ENCODE assay signal across 18 cellular contexts in the genomic region with DNA sequence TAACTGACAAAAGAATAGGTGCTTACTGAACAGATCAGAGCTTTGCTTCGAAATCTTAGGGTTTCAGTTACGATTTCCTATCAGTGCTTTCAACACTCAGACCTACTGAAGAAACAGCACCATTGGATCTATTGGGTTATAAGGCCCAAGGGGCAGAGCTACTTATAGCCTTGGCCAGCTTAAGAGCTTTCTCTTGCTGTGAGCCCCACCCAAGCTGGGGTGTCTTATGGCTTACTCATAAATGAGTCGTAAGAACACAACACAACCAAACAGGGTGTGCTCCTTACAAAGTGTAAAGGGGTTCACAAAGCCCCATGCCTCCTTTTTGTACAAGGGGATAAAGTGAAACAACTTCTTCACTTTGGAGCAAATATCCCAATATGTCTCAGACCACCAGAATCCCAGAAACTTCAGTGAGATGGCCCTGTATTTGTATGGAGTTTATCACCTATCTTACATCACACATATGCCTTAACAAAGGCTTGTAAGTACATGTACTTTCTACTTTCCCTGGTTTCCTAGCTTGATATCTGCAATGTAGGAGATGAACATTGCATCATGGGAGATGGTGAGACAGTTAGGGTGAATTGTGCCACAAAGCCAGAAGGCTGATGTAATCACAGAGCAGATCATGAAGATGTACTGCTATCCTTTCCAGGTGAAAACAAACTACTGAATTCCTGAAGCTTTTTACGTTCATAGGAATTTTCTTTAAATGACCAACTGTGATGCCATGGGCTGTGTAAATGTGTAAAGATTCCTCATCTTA.
DNase-seq lines count a peak whose midpoint lies in the region; ATAC-seq and TF ChIP-seq lines count a peak whose summit lies in the region.
"Had no signal": no experiment of that assay in that cellular context is flagged by ENCODE, and none has a peak within 500 bp of the region (broad histone marks: within the 10 kb centered on the region; RNA-seq: fewer than 3 reads in every experiment).

No MANE protein-coding gene starts in this region.

- H3K4me1 Mint-ChIP-seq in WTC11 = no peaks in the 10 kb centered on the region
- H3K4me1 Mint-ChIP-seq in activated naive CD4-positive, alpha-beta T cell treated with anti-CD3 and anti-CD28 coated beads for 36 hours (ENCODE audit: low read depth) = no peaks in the 10 kb centered on the region
- H3K4me1 Mint-ChIP-seq in activated CD8-positive, alpha-beta memory T cell treated with anti-CD3 and anti-CD28 coated beads, Interleukin-2, amount 10 ng/mL, durations not matched to agents 7 days and 5 days = no peaks in the 10 kb centered on the region
- H3K4me1 Mint-ChIP-seq: H9, mesothelial cell of epicardium had no signal

- no peaks in the 10 kb centered on the region for H3K9me3 Mint-ChIP-seq in WTC11
- H3K9me3 Mint-ChIP-seq in activated naive CD4-positive, alpha-beta T cell treated with anti-CD3 and anti-CD28 coated beads for 36 hours = no peaks in the 10 kb centered on the region
- H3K9me3 Mint-ChIP-seq in activated CD8-positive, alpha-beta memory T cell treated with anti-CD3 and anti-CD28 coated beads, Interleukin-2, amount 10 ng/mL, durations not matched to agents 7 days and 5 days (ENCODE audit: low read depth) = no peaks in the 10 kb centered on the region
- H3K9me3 Mint-ChIP-seq: H9 had no signal

- no peak for ATAC-seq in WTC11
- no peak for ATAC-seq in activated CD8-positive, alpha-beta memory T cell treated with anti-CD3 and anti-CD28 coated beads, Interleukin-2, amount 10 ng/mL, durations not matched to agents 7 days and 5 days

- H3K4me3 Mint-ChIP-seq in WTC11 = no peak overlapping the region
- no peak overlapping the region for H3K4me3 Mint-ChIP-seq in activated naive CD4-positive, alpha-beta T cell treated with anti-CD3 and anti-CD28 coated beads for 36 hours
- no peak overlapping the region for H3K4me3 Mint-ChIP-seq in activated CD8-positive, alpha-beta memory T cell treated with anti-CD3 and anti-CD28 coated beads, Interleukin-2, amount 10 ng/mL, durations not matched to agents 7 days and 5 days
- H3K4me3 Mint-ChIP-seq: H9, mesothelial cell of epicardium had no signal

- H3K9me3 ChIP-seq in ascending aorta = no peaks in the 10 kb centered on the region
- H3K9me3 ChIP-seq: uterus had no signal

- CTCF ChIA-PET in WTC11 (lab: Charles Lee) = interaction anchor here (0.5 to 1.9 kb wide), 3 partner anchors 66 to 917 kb away, joined by 3 to 7 read pairs (median 4); no protein-coding TSS in a partner anchor
- CTCF ChIA-PET in activated naive CD4-positive, alpha-beta T cell treated with anti-CD3 and anti-CD28 coated beads for 36 hours (lab: Charles Lee) = interaction anchor here (0.8 kb wide), 1 partner anchor 61 kb away, joined by 3 read pairs; no protein-coding TSS in a partner anchor
- CTCF ChIA-PET in activated CD8-positive, alpha-beta memory T cell treated with anti-CD3 and anti-CD28 coated beads, Interleukin-2, amount 10 ng/mL, durations not matched to agents 7 days and 5 days (lab: Charles Lee) = no interaction called here

- H3K27ac Mint-ChIP-seq in WTC11 = no peak overlapping the region
- H3K27ac Mint-ChIP-seq in activated naive CD4-positive, alpha-beta T cell treated with anti-CD3 and anti-CD28 coated beads for 36 hours = no peak overlapping the region
- no peak overlapping the region for H3K27ac Mint-ChIP-seq in activated CD8-positive, alpha-beta memory T cell treated with anti-CD3 and anti-CD28 coated beads, Interleukin-2, amount 10 ng/mL, durations not matched to agents 7 days and 5 days
- H3K27ac Mint-ChIP-seq: H9, mesothelial cell of epicardium had no signal

- no peak overlapping the region for H3K4me3 ChIP-seq in ascending aorta
- H3K4me3 ChIP-seq: cardiac muscle cell, uterus had no signal

- H3K36me3 Mint-ChIP-seq in WTC11 = no peaks in the 10 kb centered on the region
- no peaks in the 10 kb centered on the region for H3K36me3 Mint-ChIP-seq in activated naive CD4-positive, alpha-beta T cell treated with anti-CD3 and anti-CD28 coated beads for 36 hours (ENCODE audit: low read depth)
- no peaks in the 10 kb centered on the region for H3K36me3 Mint-ChIP-seq in activated CD8-positive, alpha-beta memory T cell treated with anti-CD3 and anti-CD28 coated beads, Interleukin-2, amount 10 ng/mL, durations not matched to agents 7 days and 5 days
- H3K36me3 Mint-ChIP-seq: mesothelial cell of epicardium had no signal

- no peaks in the 10 kb centered on the region for H3K27me3 ChIP-seq in ascending aorta
- H3K27me3 ChIP-seq: uterus had no signal

- TF ChIP-seq CTCF in WTC11 (IDR thresholded peaks at IDR 0.05) (no peak), ascending aorta (IDR thresholded peaks at IDR 0.05) (no peak)

- H3K4me1 ChIP-seq in ascending aorta = peaks cover 0 to 1% of the 10 kb centered on the region in 2 donors
- H3K4me1 ChIP-seq: uterus had no signal

- peaks cover 3% of the 10 kb centered on the region for H3K27me3 Mint-ChIP-seq in WTC11 (ENCODE audit: low read depth)
- H3K27me3 Mint-ChIP-seq in activated naive CD4-positive, alpha-beta T cell treated with anti-CD3 and anti-CD28 coated beads for 36 hours (ENCODE audit: low read depth) = no peaks in the 10 kb centered on the region
- no peaks in the 10 kb centered on the region for H3K27me3 Mint-ChIP-seq in activated CD8-positive, alpha-beta memory T cell treated with anti-CD3 and anti-CD28 coated beads, Interleukin-2, amount 10 ng/mL, durations not matched to agents 7 days and 5 days

- POLR2A ChIA-PET in WTC11 (lab: Charles Lee) = no interaction called here

- intact Hi-C loops in activated naive CD4-positive, alpha-beta T cell treated with anti-CD3 and anti-CD28 coated beads for 36 hours (cut with micrococcal nuclease) = no loop called here
- intact Hi-C loops in ascending aorta (cut with DNase I) = no loop called here

- no peak overlapping the region for H3K27ac ChIP-seq in ascending aorta
- H3K27ac ChIP-seq: cardiac muscle cell, uterus had no signal

- peak; percentile 50 for DNase-seq in AG08396 (ENCODE audit: low spot score)
- DNase-seq in HT1080 (ENCODE audit: low read depth) = peak; percentile 10
- DNase-seq in WTC11 (ENCODE audit: low spot score) = no peak
- peak; percentile 68 for DNase-seq in iris pigment epithelial cell (ENCODE audit: low read depth)
- no peak for DNase-seq in activated naive CD4-positive, alpha-beta T cell treated with anti-CD3 and anti-CD28 coated beads for 36 hours
- DNase-seq in ascending aorta (ENCODE audit: low spot score in 2 of 2) = no peak
- DNase-seq in activated CD8-positive, alpha-beta memory T cell treated with anti-CD3 and anti-CD28 coated beads, Interleukin-2, amount 10 ng/mL, durations not matched to agents 7 days and 5 days = no peak
- DNase-seq in NCI-H1105 treated with DMSO at 0.1 percent for 48 hours (lab: John Stamatoyannopoulos, UW) = no peak
- DNase-seq: activated CD4-positive, alpha-beta T cell treated with anti-CD3 and anti-CD28 coated beads, Interleukin-2, amount 50 U/mL, for 48 hours; activated effector memory CD4-positive, alpha-beta T cell treated with anti-CD3 and anti-CD28 coated beads, Interleukin-2, amount 50 U/mL, for 16 hours; H9; NCI-H1417; NCI-H524; RPMI8226; stimulated activated CD4-positive, alpha-beta T cell treated with anti-CD3 and anti-CD28 coated beads, Interleukin-2, amount 100 ng/mL, for 24 hours; uterus had no signal

- H3K36me3 ChIP-seq in ascending aorta = no peaks in the 10 kb centered on the region
- H3K36me3 ChIP-seq: cardiac muscle cell, uterus had no signal

TF ChIP-seq in WTC11, 78 proteins besides CTCF, POLR2A, EP300 and RAD21:
- TF ChIP-seq CBFB (CRISPR knock-in tag; IDR thresholded peaks at IDR 0.05; ENCODE audit: low read depth) (no peak), GABPB1 (CRISPR knock-in tag; IDR thresholded peaks at IDR 0.05) (peak; percentile 87)

Comparison
In these comparisons a context has a peak if more than half of its experiments do, and no peak if none do; other contexts are left out.
1. DNase-seq: peak in AG08396 (single experiment), HT1080 (single experiment) and iris pigment epithelial cell (single experiment); none in WTC11 (single experiment), activated naive CD4-positive, alpha-beta T cell treated with anti-CD3 and anti-CD28 coated beads for 36 hours (single experiment), ascending aorta (0 of 2), activated CD8-positive, alpha-beta memory T cell treated with anti-CD3 and anti-CD28 coated beads, Interleukin-2, amount 10 ng/mL, durations not matched to agents 7 days and 5 days (single experiment) and NCI-H1105 treated with DMSO at 0.1 percent for 48 hours (single experiment).